In the genomic region with DNA sequence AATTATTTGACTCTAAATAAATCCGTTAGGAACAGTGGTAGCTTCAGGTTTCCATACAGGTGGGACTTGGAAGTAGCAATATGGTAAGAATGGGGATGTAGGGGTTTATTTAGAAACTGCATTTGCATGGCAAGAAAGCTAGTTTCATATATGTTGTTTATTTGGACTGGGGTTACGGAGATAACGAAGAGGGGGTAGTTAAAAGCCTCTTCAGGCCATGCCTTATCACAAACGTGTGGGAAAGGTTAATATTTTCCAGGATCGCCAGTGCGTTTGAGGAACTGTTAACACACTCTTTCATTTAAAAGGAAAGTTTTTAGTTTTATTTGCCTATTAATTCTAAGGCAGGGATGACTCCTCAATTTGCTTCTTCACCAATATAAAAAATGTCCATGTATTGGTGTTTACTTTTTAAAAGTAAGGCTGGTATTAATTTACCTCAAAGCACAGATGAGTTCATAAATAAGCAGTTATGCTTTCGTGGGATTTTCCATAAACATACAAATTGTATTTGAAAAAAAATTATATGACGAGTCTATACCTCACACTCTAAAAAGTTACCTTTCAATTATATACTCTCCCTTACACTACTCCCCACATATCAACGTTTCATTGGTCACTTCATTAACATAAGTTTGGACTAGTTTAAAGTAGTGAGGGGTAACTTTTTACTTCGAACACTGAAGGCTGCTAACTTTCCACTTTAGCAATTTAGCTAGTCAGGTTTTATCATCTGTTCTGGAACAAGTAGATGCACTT, we compare ENCODE assay signal across 8 cellular contexts. TPM values are rescaled to one million over a fixed set of nuclear protein-coding genes. Genes with fewer than 3 reads are reported as not detected.
DNase-seq lines count a peak whose midpoint lies in the region; ATAC-seq, FAIRE-seq and TF ChIP-seq lines count a peak whose summit lies in the region.

No MANE protein-coding gene starts in this region.

- POLR2A ChIA-PET in naive thymus-derived CD8-positive, alpha-beta T cell (lab: Charles Lee): interaction anchor here (0.6 to 3.5 kb wide), 10 partner anchors 10 to 1148 kb away, joined by 3 to 42 read pairs (median 6); a partner anchor contains a TSS

- peak overlapping the region; percentile 93 to 100 (median 100) for H3K4me3 Mint-ChIP-seq in naive thymus-derived CD8-positive, alpha-beta T cell

- no peaks in the 10 kb centered on the region for H3K27me3 ChIP-seq in BLaER1 treated with 17β-estradiol and CSF1 and Interleukin-3, amounts not matched to agents 10 nM and 100 nM

- peaks cover 23 to 60% (median 43%) of the 10 kb centered on the region in 11 experiments for H3K36me3 ChIP-seq in BLaER1 treated with 17β-estradiol and CSF1 and Interleukin-3, amounts not matched to agents 10 nM and 100 nM

- peaks cover 19 to 24% (median 23%) of the 10 kb centered on the region in 10 experiments for H3K4me1 ChIP-seq in BLaER1 treated with 17β-estradiol and CSF1 and Interleukin-3, amounts not matched to agents 10 nM and 100 nM

- peak overlapping the region; percentile 33 to 90 (median 55); a peak in 17 of 22 replicates for H3K27ac ChIP-seq in BLaER1 treated with 17β-estradiol and CSF1 and Interleukin-3, amounts not matched to agents 10 nM and 100 nM
- peak overlapping the region; percentile 93 for H3K27ac ChIP-seq in coronary artery

- DNase-seq in Jurkat, Clone E6-1 (ENCODE audit: low read depth, low spot score): no peak
- DNase-seq in coronary artery (ENCODE audit: low spot score) (no peak), GM12891 (ENCODE audit: insufficient read length, low spot score) (no peak), pons (ENCODE audit: low spot score) (no peak), ACHN (no peak)
- no peak for DNase-seq in naive thymus-derived CD8-positive, alpha-beta T cell

- H3K9me3 ChIP-seq in BLaER1 treated with 17β-estradiol and CSF1 and Interleukin-3, amounts not matched to agents 10 nM and 100 nM (replicated peaks in 1 of 11): no peaks in the 10 kb centered on the region

- ATAC-seq in naive thymus-derived CD8-positive, alpha-beta T cell: no peak
- ATAC-seq in HG03045 (IDR thresholded peaks at IDR 0.05; ENCODE audit: unreplicated experiment): no peak

- peak overlapping the region; percentile 70 to 95 (median 82) for H3K9ac ChIP-seq in BLaER1 treated with 17β-estradiol and CSF1 and Interleukin-3, amounts not matched to agents 10 nM and 100 nM

- H3K4me1 Mint-ChIP-seq in naive thymus-derived CD8-positive, alpha-beta T cell: peaks cover 13 to 48% (median 42%) of the 10 kb centered on the region in 4 donors

- peaks cover 0 to 27% (median 6%) of the 10 kb centered on the region in 11 experiments; a peak in 7 of 22 replicates for H4K20me1 ChIP-seq in BLaER1 treated with 17β-estradiol and CSF1 and Interleukin-3, amounts not matched to agents 10 nM and 100 nM

- no peak for TF ChIP-seq CTCF in coronary artery (IDR thresholded peaks at IDR 0.05)

- H3K9me3 Mint-ChIP-seq in naive thymus-derived CD8-positive, alpha-beta T cell: no peaks in the 10 kb centered on the region

- H3K4me3 ChIP-seq in BLaER1 treated with 17β-estradiol and CSF1 and Interleukin-3, amounts not matched to agents 10 nM and 100 nM: peak overlapping the region; percentile 81 to 98 (median 92)
- H3K4me3 ChIP-seq in Jurkat, Clone E6-1 (ENCODE audit: low read length): peak overlapping the region; percentile 79
- peak overlapping the region; percentile 95 for H3K4me3 ChIP-seq in coronary artery

- H3K4me2 ChIP-seq in BLaER1 treated with 17β-estradiol and CSF1 and Interleukin-3, amounts not matched to agents 10 nM and 100 nM: peak overlapping the region; percentile 66 to 89 (median 78)

- H3K36me3 Mint-ChIP-seq in naive thymus-derived CD8-positive, alpha-beta T cell: peaks cover 0 to 51% (median 1%) of the 10 kb centered on the region in 3 donors

- in situ Hi-C loops in ACHN (cut with HindIII; ENCODE audit: low pct_ligation_motif_present, low pct_unique_long_range_greater_than_20kb, low sequenced_read_pairs): no loop called here

- no peaks in the 10 kb centered on the region for H3K27me3 Mint-ChIP-seq in naive thymus-derived CD8-positive, alpha-beta T cell

- peak overlapping the region in 9 of 10 donors; percentile 97 to 100 (median 99) for H3K27ac Mint-ChIP-seq in naive thymus-derived CD8-positive, alpha-beta T cell

- FAIRE-seq in GM12891 (lab: Jason Lieb, UNC): no peak

- TF ChIP-seq POLR2A in GM12891 (IDR thresholded peaks at IDR 0.05; ENCODE audit: low read depth, low read length): no peak

TF ChIP-seq in GM12891, 5 proteins besides CTCF, POLR2A, EP300 and RAD21:
- TF ChIP-seq TAF1 (IDR thresholded peaks at IDR 0.05; ENCODE audit: low read depth, low read length) (no peak), PAX5 (IDR thresholded peaks at IDR 0.05; ENCODE audit: insufficient read depth, low read length, severe bottlenecking) (no peak), POU2F2 (IDR thresholded peaks at IDR 0.05; ENCODE audit: low read depth, low read length) (no peak), POLR2AphosphoS5 (IDR thresholded peaks at IDR 0.05; ENCODE audit: low read depth, low read length) (no peak), SPI1 (IDR thresholded peaks at IDR 0.05; ENCODE audit: low read depth, low read length) (no peak)
TF ChIP-seq in GM12891: peak in this region for 0.

RNA-seq across cellular contexts. Expression of a gene that starts 0.8 kb away (rescaled TPM):
- polyA plus RNA-seq in Jurkat, Clone E6-1 (2012; ENCODE audit: insufficient read depth, insufficient read length): 31.2 TPM
- total RNA-seq in naive thymus-derived CD8-positive, alpha-beta T cell: 10 to 100 TPM; 28.5 to 29.2 TPM
- 10 to 100 TPM in 1 of 3 donors, 1 to 10 TPM in 2; 8.7 to 11.0 (median 9.9) TPM for polyA plus RNA-seq in naive thymus-derived CD8-positive, alpha-beta T cell
- 17.7 TPM for polyA plus RNA-seq in GM12891 (2012; ENCODE audit: low read depth, missing spikeins)

RNA-seq across cellular contexts. Expression of a gene that starts 1.0 kb away (rescaled TPM):
- polyA plus RNA-seq in Jurkat, Clone E6-1 (2012; ENCODE audit: insufficient read depth, insufficient read length): 64.1 TPM
- 10 to 100 TPM; 86.2 to 90.2 TPM for total RNA-seq in naive thymus-derived CD8-positive, alpha-beta T cell
- 10 to 100 TPM; 68.6 to 87.5 (median 75.8) TPM for polyA plus RNA-seq in naive thymus-derived CD8-positive, alpha-beta T cell
- polyA plus RNA-seq in GM12891 (2012; ENCODE audit: low read depth, missing spikeins): 38.7 TPM

RNA-seq across cellular contexts. Expression of a gene that starts 20.0 kb away (rescaled TPM):
- polyA plus RNA-seq in Jurkat, Clone E6-1 (2012; ENCODE audit: insufficient read depth, insufficient read length): 38.9 TPM
- 100 to 1,000 TPM; 136 to 146 TPM for total RNA-seq in naive thymus-derived CD8-positive, alpha-beta T cell
- polyA plus RNA-seq in naive thymus-derived CD8-positive, alpha-beta T cell: 10 to 100 TPM; 20.7 to 34.9 (median 29.4) TPM
- polyA plus RNA-seq in GM12891 (2012; ENCODE audit: low read depth, missing spikeins): 35.5 TPM

RNA-seq across cellular contexts. Expression of a gene that starts 35.2 kb away (rescaled TPM):
- polyA plus RNA-seq in Jurkat, Clone E6-1 (2012; ENCODE audit: insufficient read depth, insufficient read length): 65.2 TPM
- 100 to 1,000 TPM; 113 to 116 TPM for total RNA-seq in naive thymus-derived CD8-positive, alpha-beta T cell
- polyA plus RNA-seq in naive thymus-derived CD8-positive, alpha-beta T cell: 10 to 100 TPM; 12.4 to 24.5 (median 20.5) TPM
- polyA plus RNA-seq in GM12891 (2012; ENCODE audit: low read depth, missing spikeins): 52.0 TPM

RNA-seq across cellular contexts. Expression of a gene that starts 50.2 kb away (rescaled TPM):
- polyA plus RNA-seq in Jurkat, Clone E6-1 (2012; ENCODE audit: insufficient read depth, insufficient read length): 17.9 TPM
- total RNA-seq in naive thymus-derived CD8-positive, alpha-beta T cell: 1 to 10 TPM; 6.2 to 6.7 TPM
- polyA plus RNA-seq in naive thymus-derived CD8-positive, alpha-beta T cell: 1 to 10 TPM; 2.5 to 3.8 (median 2.5) TPM
- polyA plus RNA-seq in GM12891 (2012; ENCODE audit: low read depth, missing spikeins): 4.5 TPM
